In the genomic region with DNA sequence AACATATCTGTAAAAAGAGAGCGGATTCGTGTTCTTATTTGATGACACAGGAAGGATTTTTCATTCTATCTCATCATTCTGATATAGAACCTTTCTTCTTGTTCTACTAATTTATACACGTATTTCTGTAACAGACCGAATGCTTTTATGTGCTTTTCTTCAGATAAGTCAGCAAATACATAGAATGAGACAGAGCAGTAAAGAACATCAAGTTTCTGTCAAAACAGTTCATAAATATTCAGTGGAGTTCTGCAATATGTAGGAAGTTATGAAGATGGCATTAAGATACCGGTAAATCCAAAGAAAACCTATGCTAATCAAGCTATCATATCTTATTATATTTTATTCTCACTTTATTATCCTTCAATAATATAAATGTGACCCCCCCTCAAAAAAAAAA, we compare ENCODE assay signal across 11 cellular contexts.
"Had no signal": no experiment of that assay in that cellular context is flagged by ENCODE, and none has a peak within 500 bp of the region (broad histone marks: within the 10 kb centered on the region; RNA-seq: fewer than 3 reads in every experiment).

No MANE protein-coding gene starts in this region.

- H3K4me3 ChIP-seq: GM23248, GM23338, HAP-1 had no signal

- H3K4me2 ChIP-seq: GM23338 had no signal

- H3K27ac ChIP-seq: GM23248 had no signal

- H3K9me3 ChIP-seq: HAP-1 had no signal

- H3K4me1 ChIP-seq: HAP-1 had no signal

- H3K9ac ChIP-seq: GM23248 had no signal

- H3K36me3 ChIP-seq: HAP-1 had no signal

- FAIRE-seq: H1, H54 had no signal

- DNase-seq: GM23248, GOT3, H7, H9, HCEC 1CT, HFFc6 had no signal

- ATAC-seq: GM23338, HCT116 had no signal

- H2AFZ ChIP-seq: GM23248, GM23338 had no signal
